In the genomic region with DNA sequence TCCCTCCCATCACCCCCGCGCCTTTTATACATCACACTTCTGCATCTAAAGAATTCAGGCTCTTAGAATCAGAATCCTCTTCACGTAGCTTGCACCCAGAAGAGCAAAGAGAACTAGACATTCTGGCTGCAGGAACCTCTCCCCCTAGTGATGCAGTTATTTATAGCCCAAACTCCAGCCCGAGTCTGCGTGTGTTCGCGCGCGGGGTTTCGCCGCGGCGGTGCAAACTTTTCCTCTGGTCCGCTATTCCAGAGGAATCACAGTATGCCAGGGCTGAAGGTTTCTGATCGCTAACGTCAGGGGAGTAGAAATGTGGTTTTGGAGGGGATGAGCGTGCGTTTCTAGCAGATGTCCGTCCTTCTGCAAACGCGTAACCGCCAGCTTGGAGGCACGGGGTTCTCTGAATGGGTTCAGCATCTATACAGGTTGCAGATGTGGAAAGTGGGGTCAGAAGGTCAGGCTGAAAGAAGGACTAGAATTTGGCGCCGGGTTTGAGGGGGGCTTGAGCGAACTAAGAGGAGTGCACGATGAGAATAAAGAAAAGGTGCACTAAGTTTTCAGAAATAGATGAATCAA, we compare ENCODE assay signal across 1 cellular context.
A peak's percentile ranks its signal among the peaks of the same experiment; 100 is the strongest.
TF ChIP-seq lines count a peak whose summit lies in the region.

No MANE protein-coding gene starts in this region.

TF ChIP-seq in HEK293, 187 proteins besides CTCF, POLR2A, EP300 and RAD21 (continued from another document and continues in another):
- TF ChIP-seq, protein P1, sequence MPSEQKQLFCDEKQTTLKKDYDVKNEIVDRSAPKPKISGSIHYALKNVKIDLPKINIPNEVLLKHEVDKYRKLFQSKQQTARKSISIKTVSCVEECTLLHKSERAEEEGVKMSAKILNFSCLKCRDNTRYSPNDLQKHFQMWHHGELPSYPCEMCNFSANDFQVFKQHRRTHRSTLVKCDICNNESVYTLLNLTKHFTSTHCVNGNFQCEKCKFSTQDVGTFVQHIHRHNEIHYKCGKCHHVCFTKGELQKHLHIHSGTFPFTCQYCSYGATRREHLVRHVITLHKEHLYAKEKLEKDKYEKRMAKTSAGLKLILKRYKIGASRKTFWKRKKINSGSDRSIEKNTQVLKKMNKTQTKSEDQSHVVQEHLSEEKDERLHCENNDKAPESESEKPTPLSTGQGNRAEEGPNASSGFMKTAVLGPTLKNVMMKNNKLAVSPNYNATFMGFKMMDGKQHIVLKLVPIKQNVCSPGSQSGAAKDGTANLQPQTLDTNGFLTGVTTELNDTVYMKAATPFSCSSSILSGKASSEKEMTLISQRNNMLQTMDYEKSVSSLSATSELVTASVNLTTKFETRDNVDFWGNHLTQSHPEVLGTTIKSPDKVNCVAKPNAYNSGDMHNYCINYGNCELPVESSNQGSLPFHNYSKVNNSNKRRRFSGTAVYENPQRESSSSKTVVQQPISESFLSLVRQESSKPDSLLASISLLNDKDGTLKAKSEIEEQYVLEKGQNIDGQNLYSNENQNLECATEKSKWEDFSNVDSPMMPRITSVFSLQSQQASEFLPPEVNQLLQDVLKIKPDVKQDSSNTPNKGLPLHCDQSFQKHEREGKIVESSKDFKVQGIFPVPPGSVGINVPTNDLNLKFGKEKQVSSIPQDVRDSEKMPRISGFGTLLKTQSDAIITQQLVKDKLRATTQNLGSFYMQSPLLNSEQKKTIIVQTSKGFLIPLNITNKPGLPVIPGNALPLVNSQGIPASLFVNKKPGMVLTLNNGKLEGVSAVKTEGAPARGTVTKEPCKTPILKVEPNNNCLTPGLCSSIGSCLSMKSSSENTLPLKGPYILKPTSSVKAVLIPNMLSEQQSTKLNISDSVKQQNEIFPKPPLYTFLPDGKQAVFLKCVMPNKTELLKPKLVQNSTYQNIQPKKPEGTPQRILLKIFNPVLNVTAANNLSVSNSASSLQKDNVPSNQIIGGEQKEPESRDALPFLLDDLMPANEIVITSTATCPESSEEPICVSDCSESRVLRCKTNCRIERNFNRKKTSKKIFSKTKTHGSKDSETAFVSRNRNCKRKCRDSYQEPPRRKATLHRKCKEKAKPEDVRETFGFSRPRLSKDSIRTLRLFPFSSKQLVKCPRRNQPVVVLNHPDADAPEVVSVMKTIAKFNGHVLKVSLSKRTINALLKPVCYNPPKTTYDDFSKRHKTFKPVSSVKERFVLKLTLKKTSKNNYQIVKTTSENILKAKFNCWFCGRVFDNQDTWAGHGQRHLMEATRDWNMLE (tag by site-specific recombination; conservative IDR thresholded peaks at IDR 0.05; ENCODE audit: low read depth) = no peak
- TF ChIP-seq SCRT2 (tag by site-specific recombination; IDR thresholded peaks at IDR 0.05) (no peak), TRIM28 (IDR thresholded peaks at IDR 0.05; ENCODE audit: borderline replicate concordance, low read length) (no peak), ZNF416 (tag by site-specific recombination; IDR thresholded peaks at IDR 0.05) (no peak), ZNF555 (tag by site-specific recombination; conservative IDR thresholded peaks at IDR 0.05) (no peak), ZNF488 (tag by site-specific recombination; IDR thresholded peaks at IDR 0.05) (no peak), ZNF10 (tag by site-specific recombination; IDR thresholded peaks at IDR 0.05) (no peak), ZNF324 (tag by site-specific recombination; IDR thresholded peaks at IDR 0.05) (no peak), ZBTB11 (tag by site-specific recombination; conservative IDR thresholded peaks at IDR 0.05; ENCODE audit: low read depth) (peak; percentile 26; the same call in 1 of the 2 replicates), ZFP41 (tag by site-specific recombination; IDR thresholded peaks at IDR 0.05; ENCODE audit: borderline replicate concordance) (no peak), HOXA7 (CRISPR knock-in tag; IDR thresholded peaks at IDR 0.05; ENCODE audit: borderline replicate concordance) (no peak), SP3 (tag by site-specific recombination; IDR thresholded peaks at IDR 0.05) (no peak), ZNF280D (tag by site-specific recombination; IDR thresholded peaks at IDR 0.05) (no peak), ZNF561 (tag by site-specific recombination; IDR thresholded peaks at IDR 0.05; ENCODE audit: borderline replicate concordance) (no peak), ZNF626 (tag by site-specific recombination; IDR thresholded peaks at IDR 0.05) (no peak), MYNN (tag by site-specific recombination; IDR thresholded peaks at IDR 0.05; ENCODE audit: borderline replicate concordance) (no peak), ZNF274 (IDR thresholded peaks at IDR 0.05; ENCODE audit: low read length) (no peak), ZNF274 (tag by site-specific recombination; IDR thresholded peaks at IDR 0.05; ENCODE audit: borderline replicate concordance) (no peak), GFI1B (tag by site-specific recombination; IDR thresholded peaks at IDR 0.05) (no peak), FEZF1 (tag by site-specific recombination; IDR thresholded peaks at IDR 0.05) (no peak), ZNF501 (tag by site-specific recombination; IDR thresholded peaks at IDR 0.05) (no peak; the same call in 1 of the 2 replicates), ZNF18 (tag by site-specific recombination; IDR thresholded peaks at IDR 0.05) (no peak), ZIC2 (tag by site-specific recombination; IDR thresholded peaks at IDR 0.05) (no peak), ZNF792 (tag by site-specific recombination; IDR thresholded peaks at IDR 0.05) (no peak), GLIS2 (tag by site-specific recombination; IDR thresholded peaks at IDR 0.05) (peak; percentile 24; the same call in 1 of the 2 replicates), ZBTB48 (tag by site-specific recombination; IDR thresholded peaks at IDR 0.05) (no peak), ZBTB17 (tag by site-specific recombination; IDR thresholded peaks at IDR 0.05) (0 out of 2 replicates have a peak, but pooled peaks have one; percentile 12)
- TF ChIP-seq, protein P2, sequence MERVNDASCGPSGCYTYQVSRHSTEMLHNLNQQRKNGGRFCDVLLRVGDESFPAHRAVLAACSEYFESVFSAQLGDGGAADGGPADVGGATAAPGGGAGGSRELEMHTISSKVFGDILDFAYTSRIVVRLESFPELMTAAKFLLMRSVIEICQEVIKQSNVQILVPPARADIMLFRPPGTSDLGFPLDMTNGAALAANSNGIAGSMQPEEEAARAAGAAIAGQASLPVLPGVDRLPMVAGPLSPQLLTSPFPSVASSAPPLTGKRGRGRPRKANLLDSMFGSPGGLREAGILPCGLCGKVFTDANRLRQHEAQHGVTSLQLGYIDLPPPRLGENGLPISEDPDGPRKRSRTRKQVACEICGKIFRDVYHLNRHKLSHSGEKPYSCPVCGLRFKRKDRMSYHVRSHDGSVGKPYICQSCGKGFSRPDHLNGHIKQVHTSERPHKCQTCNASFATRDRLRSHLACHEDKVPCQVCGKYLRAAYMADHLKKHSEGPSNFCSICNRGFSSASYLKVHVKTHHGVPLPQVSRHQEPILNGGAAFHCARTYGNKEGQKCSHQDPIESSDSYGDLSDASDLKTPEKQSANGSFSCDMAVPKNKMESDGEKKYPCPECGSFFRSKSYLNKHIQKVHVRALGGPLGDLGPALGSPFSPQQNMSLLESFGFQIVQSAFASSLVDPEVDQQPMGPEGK (tag by site-specific recombination; IDR thresholded peaks at IDR 0.05) = peak; percentile 13; the same call in 1 of the 2 replicates
- TF ChIP-seq, protein P3, sequence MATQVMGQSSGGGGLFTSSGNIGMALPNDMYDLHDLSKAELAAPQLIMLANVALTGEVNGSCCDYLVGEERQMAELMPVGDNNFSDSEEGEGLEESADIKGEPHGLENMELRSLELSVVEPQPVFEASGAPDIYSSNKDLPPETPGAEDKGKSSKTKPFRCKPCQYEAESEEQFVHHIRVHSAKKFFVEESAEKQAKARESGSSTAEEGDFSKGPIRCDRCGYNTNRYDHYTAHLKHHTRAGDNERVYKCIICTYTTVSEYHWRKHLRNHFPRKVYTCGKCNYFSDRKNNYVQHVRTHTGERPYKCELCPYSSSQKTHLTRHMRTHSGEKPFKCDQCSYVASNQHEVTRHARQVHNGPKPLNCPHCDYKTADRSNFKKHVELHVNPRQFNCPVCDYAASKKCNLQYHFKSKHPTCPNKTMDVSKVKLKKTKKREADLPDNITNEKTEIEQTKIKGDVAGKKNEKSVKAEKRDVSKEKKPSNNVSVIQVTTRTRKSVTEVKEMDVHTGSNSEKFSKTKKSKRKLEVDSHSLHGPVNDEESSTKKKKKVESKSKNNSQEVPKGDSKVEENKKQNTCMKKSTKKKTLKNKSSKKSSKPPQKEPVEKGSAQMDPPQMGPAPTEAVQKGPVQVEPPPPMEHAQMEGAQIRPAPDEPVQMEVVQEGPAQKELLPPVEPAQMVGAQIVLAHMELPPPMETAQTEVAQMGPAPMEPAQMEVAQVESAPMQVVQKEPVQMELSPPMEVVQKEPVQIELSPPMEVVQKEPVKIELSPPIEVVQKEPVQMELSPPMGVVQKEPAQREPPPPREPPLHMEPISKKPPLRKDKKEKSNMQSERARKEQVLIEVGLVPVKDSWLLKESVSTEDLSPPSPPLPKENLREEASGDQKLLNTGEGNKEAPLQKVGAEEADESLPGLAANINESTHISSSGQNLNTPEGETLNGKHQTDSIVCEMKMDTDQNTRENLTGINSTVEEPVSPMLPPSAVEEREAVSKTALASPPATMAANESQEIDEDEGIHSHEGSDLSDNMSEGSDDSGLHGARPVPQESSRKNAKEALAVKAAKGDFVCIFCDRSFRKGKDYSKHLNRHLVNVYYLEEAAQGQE (tag by site-specific recombination; IDR thresholded peaks at IDR 0.05) = no peak
- TF ChIP-seq, protein P4, sequence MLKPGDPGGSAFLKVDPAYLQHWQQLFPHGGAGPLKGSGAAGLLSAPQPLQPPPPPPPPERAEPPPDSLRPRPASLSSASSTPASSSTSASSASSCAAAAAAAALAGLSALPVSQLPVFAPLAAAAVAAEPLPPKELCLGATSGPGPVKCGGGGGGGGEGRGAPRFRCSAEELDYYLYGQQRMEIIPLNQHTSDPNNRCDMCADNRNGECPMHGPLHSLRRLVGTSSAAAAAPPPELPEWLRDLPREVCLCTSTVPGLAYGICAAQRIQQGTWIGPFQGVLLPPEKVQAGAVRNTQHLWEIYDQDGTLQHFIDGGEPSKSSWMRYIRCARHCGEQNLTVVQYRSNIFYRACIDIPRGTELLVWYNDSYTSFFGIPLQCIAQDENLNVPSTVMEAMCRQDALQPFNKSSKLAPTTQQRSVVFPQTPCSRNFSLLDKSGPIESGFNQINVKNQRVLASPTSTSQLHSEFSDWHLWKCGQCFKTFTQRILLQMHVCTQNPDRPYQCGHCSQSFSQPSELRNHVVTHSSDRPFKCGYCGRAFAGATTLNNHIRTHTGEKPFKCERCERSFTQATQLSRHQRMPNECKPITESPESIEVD (tag by site-specific recombination; IDR thresholded peaks at IDR 0.05) = no peak
